18 cellular contexts compared by ENCODE assay signal in the genomic region with DNA sequence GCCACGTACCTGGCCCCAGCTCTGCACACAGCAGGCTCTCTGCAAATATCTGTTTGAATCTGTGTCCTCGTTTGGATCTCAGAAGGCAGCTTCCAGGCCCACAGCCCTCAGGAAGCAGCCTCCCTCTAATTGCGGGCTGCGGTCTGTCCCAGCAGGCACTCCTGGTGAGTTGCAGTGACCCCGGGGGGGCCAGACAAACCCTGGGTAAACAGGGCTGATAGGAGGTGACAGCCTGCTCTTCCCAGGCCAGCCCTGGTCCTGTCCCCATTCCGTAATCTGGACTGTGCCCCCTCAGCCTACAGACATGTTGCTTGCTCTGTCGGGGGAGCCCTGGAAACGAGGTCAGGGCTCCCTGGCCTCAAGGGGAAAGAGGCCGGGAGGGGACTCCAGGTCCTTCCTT. TPM values are rescaled to one million over a fixed set of nuclear protein-coding genes. Genes with fewer than 3 reads are reported as not detected.
"Had no signal": no experiment of that assay in that cellular context is flagged by ENCODE, and none has a peak within 500 bp of the region (broad histone marks: within the 10 kb centered on the region; RNA-seq: fewer than 3 reads in every experiment).

No MANE protein-coding gene starts in this region.

- ATAC-seq: heart left ventricle; left colon; psoas muscle; sciatic nerve; stimulated activated naive CD8-positive, alpha-beta T cell treated with anti-CD3 and anti-CD28 coated beads, Interleukin-15, amount 100 ng/mL, for 72 hours had no signal

- DNase-seq: activated CD4-positive, alpha-beta memory T cell treated with anti-CD3 and anti-CD28 coated beads for 36 hours; activated naive CD4-positive, alpha-beta T cell treated with anti-CD3 and anti-CD28 coated beads, Interleukin-2, amount 50 U/mL, for 16 hours; activated T-cell treated with anti-CD3 and anti-CD28 coated beads, Interleukin-2, amount 50 U/mL, for 24 hours; heart left ventricle; left colon; psoas muscle; stimulated activated naive CD8-positive, alpha-beta T cell treated with anti-CD3 and anti-CD28 coated beads, Interleukin-15, amount 100 ng/mL, for 72 hours; T1000 had no signal

- H3K36me3 ChIP-seq: heart left ventricle, thoracic aorta had no signal

- H3K9me3 ChIP-seq: heart left ventricle, psoas muscle, thoracic aorta had no signal

- H3K4me3 ChIP-seq: heart left ventricle, psoas muscle, thoracic aorta had no signal

- H3K27ac ChIP-seq: heart left ventricle, psoas muscle, thoracic aorta, VCaP had no signal

RNA-seq across cellular contexts. Expression of a gene that starts 2.0 kb away (rescaled TPM):
- total RNA-seq: activated CD4-positive, alpha-beta memory T cell treated with anti-CD3 and anti-CD28 coated beads for 36 hours; chondrocyte; dermis microvascular lymphatic vessel endothelial cell; epithelial cell of proximal tubule; heart left ventricle; left colon; lung microvascular endothelial cell; osteocyte; psoas muscle; sciatic nerve; thoracic aorta; ureter had no signal
- polyA plus RNA-seq: heart left ventricle had no signal

RNA-seq across cellular contexts. Expression of a gene that starts 40.6 kb away (rescaled TPM):
- total RNA-seq: activated CD4-positive, alpha-beta memory T cell treated with anti-CD3 and anti-CD28 coated beads for 36 hours; chondrocyte; dermis microvascular lymphatic vessel endothelial cell; epithelial cell of proximal tubule; lung microvascular endothelial cell; neural crest cell; osteocyte; sciatic nerve; thoracic aorta; ureter had no signal
- polyA plus RNA-seq: psoas muscle had no signal
